11 cellular contexts compared by ENCODE assay signal in genomic region chr12:6324936-6325750, GRCh38. TPM values are rescaled to one million over a fixed set of nuclear protein-coding genes. Genes with fewer than 3 reads are reported as not detected.
DNase-seq lines count a peak whose midpoint lies in the region; ATAC-seq and TF ChIP-seq lines count a peak whose summit lies in the region.
"Had no signal": no experiment of that assay in that cellular context is flagged by ENCODE, and none has a peak within 500 bp of the region (broad histone marks: within the 10 kb centered on the region; RNA-seq: fewer than 3 reads in every experiment).

No MANE protein-coding gene starts in this region.

- no peak for DNase-seq in activated naive CD4-positive, alpha-beta T cell treated with anti-CD3 and anti-CD28 coated beads, Interleukin-2, amount 10 ng/mL, durations not matched to agents 7 days and 5 days
- DNase-seq in activated naive CD4-positive, alpha-beta T cell treated with anti-CD3 and anti-CD28 coated beads, Interleukin-2, amount 50 U/mL, for 16 hours: no peak
- DNase-seq in activated CD4-positive, alpha-beta memory T cell treated with anti-CD3 and anti-CD28 coated beads, Interleukin-2, amount 10 ng/mL, durations not matched to agents 7 days and 5 days: no peak
- no peak for DNase-seq in left lobe of liver (ENCODE audit: low spot score)
- no peak for DNase-seq in tibial artery
- no peak for DNase-seq in SKM-1 (lab: John Stamatoyannopoulos, UW; ENCODE audit: unreplicated experiment)
- DNase-seq: KG1, NCI-H510A, T-helper 2 cell had no signal

- POLR2A ChIA-PET in activated CD4-positive, alpha-beta memory T cell treated with anti-CD3 and anti-CD28 coated beads, Interleukin-2, amount 10 ng/mL, durations not matched to agents 7 days and 5 days (lab: Charles Lee): interaction anchor here (1.0 to 1.6 kb wide), 6 partner anchors 9 to 145 kb away, joined by 3 to 7 read pairs (median 3); partner anchors contain the start of gene VAMP1

- H3K4me1 Mint-ChIP-seq in activated naive CD4-positive, alpha-beta T cell treated with anti-CD3 and anti-CD28 coated beads, Interleukin-2, amount 10 ng/mL, durations not matched to agents 7 days and 5 days: peaks cover 34% of the 10 kb centered on the region
- H3K4me1 Mint-ChIP-seq in activated CD4-positive, alpha-beta memory T cell treated with anti-CD3 and anti-CD28 coated beads, Interleukin-2, amount 10 ng/mL, durations not matched to agents 7 days and 5 days: peaks cover 36% of the 10 kb centered on the region

- peaks cover 21 to 30% (median 30%) of the 10 kb centered on the region in 3 donors for H3K36me3 ChIP-seq in tibial artery

- peaks cover 15% of the 10 kb centered on the region for H3K36me3 Mint-ChIP-seq in activated naive CD4-positive, alpha-beta T cell treated with anti-CD3 and anti-CD28 coated beads, Interleukin-2, amount 10 ng/mL, durations not matched to agents 7 days and 5 days
- H3K36me3 Mint-ChIP-seq in activated CD4-positive, alpha-beta memory T cell treated with anti-CD3 and anti-CD28 coated beads, Interleukin-2, amount 10 ng/mL, durations not matched to agents 7 days and 5 days (ENCODE audit: low read depth): peaks cover 17% of the 10 kb centered on the region

- no peaks in the 10 kb centered on the region for H3K9me3 Mint-ChIP-seq in activated naive CD4-positive, alpha-beta T cell treated with anti-CD3 and anti-CD28 coated beads, Interleukin-2, amount 10 ng/mL, durations not matched to agents 7 days and 5 days
- no peaks in the 10 kb centered on the region for H3K9me3 Mint-ChIP-seq in activated CD4-positive, alpha-beta memory T cell treated with anti-CD3 and anti-CD28 coated beads, Interleukin-2, amount 10 ng/mL, durations not matched to agents 7 days and 5 days

- peaks cover 0 to 64% (median 46%) of the 10 kb centered on the region in 4 donors for H3K4me1 ChIP-seq in tibial artery

- H3K4me3 ChIP-seq in tibial artery: no peak overlapping the region

- H3K4me3 Mint-ChIP-seq in activated naive CD4-positive, alpha-beta T cell treated with anti-CD3 and anti-CD28 coated beads, Interleukin-2, amount 10 ng/mL, durations not matched to agents 7 days and 5 days: no peak overlapping the region
- no peak overlapping the region for H3K4me3 Mint-ChIP-seq in activated CD4-positive, alpha-beta memory T cell treated with anti-CD3 and anti-CD28 coated beads, Interleukin-2, amount 10 ng/mL, durations not matched to agents 7 days and 5 days

- H3K27ac ChIP-seq in tibial artery: peak overlapping the region; percentile 75 to 76

- TF ChIP-seq CTCF in tibial artery (IDR thresholded peaks at IDR 0.05): no peak

- ATAC-seq in left lobe of liver: peak; percentile 1
- no peak for ATAC-seq in HG03342 (IDR thresholded peaks at IDR 0.05; ENCODE audit: unreplicated experiment)
- ATAC-seq in HG03439 (IDR thresholded peaks at IDR 0.05; ENCODE audit: unreplicated experiment): no peak

- CTCF ChIA-PET in activated naive CD4-positive, alpha-beta T cell treated with anti-CD3 and anti-CD28 coated beads, Interleukin-2, amount 10 ng/mL, durations not matched to agents 7 days and 5 days (lab: Charles Lee): interaction anchor here (0.9 to 2.9 kb wide), 3 partner anchors 10 to 98 kb away, joined by 3 to 33 read pairs (median 15); no protein-coding TSS in a partner anchor
- CTCF ChIA-PET in activated CD4-positive, alpha-beta memory T cell treated with anti-CD3 and anti-CD28 coated beads, Interleukin-2, amount 10 ng/mL, durations not matched to agents 7 days and 5 days (lab: Charles Lee): interaction anchor here (0.9 to 2.8 kb wide), 3 partner anchors 10 to 140 kb away, joined by 5 to 15 read pairs (median 8); no protein-coding TSS in a partner anchor

- no peaks in the 10 kb centered on the region for H3K9me3 ChIP-seq in tibial artery

- peak overlapping the region; percentile 50 for H3K27ac Mint-ChIP-seq in activated naive CD4-positive, alpha-beta T cell treated with anti-CD3 and anti-CD28 coated beads, Interleukin-2, amount 10 ng/mL, durations not matched to agents 7 days and 5 days
- peak overlapping the region; percentile 42 for H3K27ac Mint-ChIP-seq in activated CD4-positive, alpha-beta memory T cell treated with anti-CD3 and anti-CD28 coated beads, Interleukin-2, amount 10 ng/mL, durations not matched to agents 7 days and 5 days

- H3K27me3 ChIP-seq in tibial artery: no peaks in the 10 kb centered on the region

- intact Hi-C loops in tibial artery (cut with DNase I; ENCODE audit: low total_unique reads): no loop called here

- no peaks in the 10 kb centered on the region for H3K27me3 Mint-ChIP-seq in activated naive CD4-positive, alpha-beta T cell treated with anti-CD3 and anti-CD28 coated beads, Interleukin-2, amount 10 ng/mL, durations not matched to agents 7 days and 5 days
- no peaks in the 10 kb centered on the region for H3K27me3 Mint-ChIP-seq in activated CD4-positive, alpha-beta memory T cell treated with anti-CD3 and anti-CD28 coated beads, Interleukin-2, amount 10 ng/mL, durations not matched to agents 7 days and 5 days

RNA-seq across cellular contexts. Expression of gene PLEKHG6, which starts 14.7 kb away (rescaled TPM):
- not detected for total RNA-seq in activated CD4-positive, alpha-beta memory T cell treated with anti-CD3 and anti-CD28 coated beads, Interleukin-2, amount 10 ng/mL, durations not matched to agents 7 days and 5 days
- 5.0 TPM for total RNA-seq in left lobe of liver

RNA-seq across cellular contexts. Expression of gene TNFRSF1A, which starts 16.7 kb away (rescaled TPM):
- total RNA-seq in activated CD4-positive, alpha-beta memory T cell treated with anti-CD3 and anti-CD28 coated beads, Interleukin-2, amount 10 ng/mL, durations not matched to agents 7 days and 5 days: 10 to 100 TPM; 61.5 to 61.9 TPM
- 76.0 TPM for total RNA-seq in left lobe of liver

RNA-seq across cellular contexts. Expression of gene SCNN1A, which starts 50.2 kb away (rescaled TPM):
- total RNA-seq in activated CD4-positive, alpha-beta memory T cell treated with anti-CD3 and anti-CD28 coated beads, Interleukin-2, amount 10 ng/mL, durations not matched to agents 7 days and 5 days: 1 to 10 TPM in 1 of 2 experiments, under 1 TPM in 1; 0.78 to 1.3 TPM
- total RNA-seq in left lobe of liver: 6.8 TPM

RNA-seq across cellular contexts. Expression of gene LTBR, which starts 58.8 kb away (rescaled TPM):
- total RNA-seq in activated CD4-positive, alpha-beta memory T cell treated with anti-CD3 and anti-CD28 coated beads, Interleukin-2, amount 10 ng/mL, durations not matched to agents 7 days and 5 days: under 1 TPM; 0.38 to 0.40 TPM
- 106 TPM for total RNA-seq in left lobe of liver
